Comparison of ENCODE assay signal across 12 cellular contexts in genomic region chr2:193584001-193584400, GRCh38.
A peak's percentile ranks its signal among the peaks of the same experiment; 100 is the strongest.
DNase-seq lines count a peak whose midpoint lies in the region; ATAC-seq, FAIRE-seq and TF ChIP-seq lines count a peak whose summit lies in the region.
"Had no signal": no experiment of that assay in that cellular context is flagged by ENCODE, and none has a peak within 500 bp of the region (broad histone marks: within the 10 kb centered on the region; RNA-seq: fewer than 3 reads in every experiment).

No MANE protein-coding gene starts in this region.

- FAIRE-seq in D721Med (lab: Jason Lieb, UNC) = peak; percentile 82
- no peak for FAIRE-seq in keratinocyte (lab: Jason Lieb, UNC)
- FAIRE-seq: colon had no signal

- H4K20me1 ChIP-seq in keratinocyte (ENCODE audit: control insufficient read depth, extremely low read depth, insufficient read depth, low read length) = no peaks in the 10 kb centered on the region

- H2AFZ ChIP-seq in keratinocyte (ENCODE audit: control insufficient read depth, low read length) = no peak overlapping the region

- H3K79me2 ChIP-seq in keratinocyte (ENCODE audit: control insufficient read depth, insufficient read depth, low read length) = no peaks in the 10 kb centered on the region

- no peak overlapping the region for H3K4me2 ChIP-seq in keratinocyte (ENCODE audit: control insufficient read depth, extremely low read depth, insufficient read depth, low read depth, low read length)

- H3K4me1 ChIP-seq in keratinocyte (ENCODE audit: control insufficient read depth, extremely low read depth, insufficient read depth, low read length) = no peaks in the 10 kb centered on the region

- H3K9me1 ChIP-seq in keratinocyte (ENCODE audit: control insufficient read depth, extremely low read depth, insufficient read depth, low read length) = no peaks in the 10 kb centered on the region

- H3K9ac ChIP-seq in SK-N-MC (ENCODE audit: insufficient read length) (no peak overlapping the region), keratinocyte (ENCODE audit: control insufficient read depth, extremely low read depth, insufficient read depth, low read length) (no peak overlapping the region)

- no peaks in the 10 kb centered on the region for H3K27me3 ChIP-seq in keratinocyte (ENCODE audit: control insufficient read depth, extremely low read depth, insufficient read depth, low read length)

- H3K27ac ChIP-seq in SK-N-MC (no peak overlapping the region), keratinocyte (ENCODE audit: control insufficient read depth, insufficient read depth, low read length) (no peak overlapping the region)

- H3K9me3 ChIP-seq in SK-N-MC (ENCODE audit: low read depth, low read length) = no peaks in the 10 kb centered on the region
- H3K9me3 ChIP-seq in keratinocyte (ENCODE audit: control insufficient read depth, low read depth, low read length) = no peaks in the 10 kb centered on the region

- TF ChIP-seq CTCF in D721Med (IDR thresholded peaks at IDR 0.05; ENCODE audit: insufficient read depth, missing control alignments) (peak; percentile 44), keratinocyte (optimal IDR thresholded peaks at IDR 0.05 in 1 of 3, IDR thresholded peaks at IDR 0.05 in 1 of 3, conservative IDR thresholded peaks at IDR 0.05 in 1 of 3; ENCODE audit: extremely low read depth in 1 of 3, insufficient read depth in 2 of 3, low read length in 3 of 3) (peak in 2 of 3 experiments; percentile 20 to 24)

- dilution Hi-C loops in keratinocyte (cut with MboI; ENCODE audit: extremely low pct_ligation_motif_present, low sequenced_read_pairs) = no loop called here

- H3K36me3 ChIP-seq in SK-N-MC (ENCODE audit: insufficient read depth, low read length) = no peaks in the 10 kb centered on the region
- no peaks in the 10 kb centered on the region for H3K36me3 ChIP-seq in keratinocyte (ENCODE audit: control insufficient read depth in 2 of 2, extremely low read depth in 1 of 2, insufficient read depth in 2 of 2, low read length in 2 of 2)

- H3K4me3 ChIP-seq in SK-N-MC (no peak overlapping the region), keratinocyte (ENCODE audit: control insufficient read depth in 2 of 3, extremely low read depth in 1 of 3, insufficient read depth in 2 of 3, low read depth in 1 of 3, low read length in 3 of 3) (no peak overlapping the region)

- peak; percentile 12 for DNase-seq in D721Med (ENCODE audit: insufficient read length, low spot score)
- peak; percentile 24 for DNase-seq in SK-N-MC (ENCODE audit: low read depth, low spot score)
- DNase-seq in keratinocyte (ENCODE audit: low read depth, low spot score) = no peak
- no peak for DNase-seq in central memory CD4-positive, alpha-beta T cell
- no peak for DNase-seq in NCI-H1417 treated with DMSO at 0.1 percent for 48 hours (lab: John Stamatoyannopoulos, UW)
- DNase-seq: activated CD4-positive, alpha-beta T cell treated with anti-CD3 and anti-CD28 coated beads for 36 hours; NCI-H187 treated with DMSO at 0.1 percent for 48 hours; stimulated activated CD4-positive, alpha-beta T cell treated with anti-CD3 and anti-CD28 coated beads, Interleukin-2, amount 100 ng/mL, for 24 hours had no signal

- ATAC-seq in HG03354 (IDR thresholded peaks at IDR 0.05; ENCODE audit: poor library complexity, severe bottlenecking, unreplicated experiment) (peak; percentile 24), HG03025 (IDR thresholded peaks at IDR 0.05; ENCODE audit: low FRiP score, unreplicated experiment) (no peak), HG02571 (IDR thresholded peaks at IDR 0.05; ENCODE audit: unreplicated experiment) (no peak)

Comparison
In these comparisons a context has a peak if more than half of its experiments do, and no peak if none do; other contexts are left out.
1. DNase-seq: peak in D721Med (single experiment) and SK-N-MC (single experiment); none in keratinocyte (single experiment), central memory CD4-positive, alpha-beta T cell (single experiment) and NCI-H1417 treated with DMSO at 0.1 percent for 48 hours (single experiment).